1 cellular context compared by ENCODE assay signal in the genomic region with DNA sequence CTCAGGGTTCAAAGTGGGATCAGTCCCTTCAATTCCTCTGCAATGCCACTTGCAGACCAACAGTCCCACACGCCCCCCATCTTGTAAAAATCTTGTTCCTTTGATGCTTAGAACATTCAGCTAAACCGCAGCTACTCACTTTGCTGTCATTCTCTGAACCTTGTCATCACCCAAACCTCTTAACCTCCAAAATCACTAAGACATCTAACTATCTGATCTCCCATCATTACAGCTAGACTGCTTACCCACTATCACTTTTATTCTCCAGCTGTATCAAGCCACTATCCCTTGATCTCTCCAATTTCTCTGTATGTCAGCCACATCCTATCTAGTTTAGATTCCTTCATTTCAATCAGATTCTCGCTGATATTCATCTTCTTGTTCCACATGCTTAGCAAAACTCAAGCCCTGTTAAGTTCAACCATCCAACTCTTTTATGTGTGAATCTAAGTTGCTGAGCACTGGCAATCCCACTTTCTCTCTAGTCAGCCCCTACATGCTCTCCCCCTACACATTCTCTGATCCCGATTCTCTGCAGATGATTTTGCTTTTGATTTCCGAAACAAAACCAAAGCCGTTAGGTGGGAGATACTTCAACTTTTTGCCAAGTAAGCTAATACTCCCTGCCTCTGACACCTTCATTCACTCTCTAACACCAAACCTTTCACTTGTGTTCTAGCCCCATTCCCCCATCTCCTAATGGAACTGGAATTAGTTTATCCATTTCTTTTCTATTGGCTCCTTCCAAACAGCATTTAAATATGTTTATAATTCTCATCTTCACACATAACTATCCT.
TF ChIP-seq lines count a peak whose summit lies in the region.

No MANE protein-coding gene starts in this region.

TF ChIP-seq in HepG2, 621 proteins besides CTCF, POLR2A, EP300 and RAD21:
- TF ChIP-seq SOX13 (IDR thresholded peaks at IDR 0.05) = no peak
- TF ChIP-seq SOX13 (CRISPR knock-in tag; conservative IDR thresholded peaks at IDR 0.05 in 1 of 2, IDR thresholded peaks at IDR 0.05 in 1 of 2) = no peak
- no peak for TF ChIP-seq PAX8 (CRISPR knock-in tag; IDR thresholded peaks at IDR 0.05; ENCODE audit: borderline replicate concordance)
- no peak for TF ChIP-seq ATAD3A (CRISPR knock-in tag; IDR thresholded peaks at IDR 0.05)
- TF ChIP-seq, protein P1, sequence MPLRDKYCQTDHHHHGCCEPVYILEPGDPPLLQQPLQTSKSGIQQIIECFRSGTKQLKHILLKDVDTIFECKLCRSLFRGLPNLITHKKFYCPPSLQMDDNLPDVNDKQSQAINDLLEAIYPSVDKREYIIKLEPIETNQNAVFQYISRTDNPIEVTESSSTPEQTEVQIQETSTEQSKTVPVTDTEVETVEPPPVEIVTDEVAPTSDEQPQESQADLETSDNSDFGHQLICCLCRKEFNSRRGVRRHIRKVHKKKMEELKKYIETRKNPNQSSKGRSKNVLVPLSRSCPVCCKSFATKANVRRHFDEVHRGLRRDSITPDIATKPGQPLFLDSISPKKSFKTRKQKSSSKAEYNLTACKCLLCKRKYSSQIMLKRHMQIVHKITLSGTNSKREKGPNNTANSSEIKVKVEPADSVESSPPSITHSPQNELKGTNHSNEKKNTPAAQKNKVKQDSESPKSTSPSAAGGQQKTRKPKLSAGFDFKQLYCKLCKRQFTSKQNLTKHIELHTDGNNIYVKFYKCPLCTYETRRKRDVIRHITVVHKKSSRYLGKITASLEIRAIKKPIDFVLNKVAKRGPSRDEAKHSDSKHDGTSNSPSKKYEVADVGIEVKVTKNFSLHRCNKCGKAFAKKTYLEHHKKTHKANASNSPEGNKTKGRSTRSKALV (CRISPR knock-in tag; IDR thresholded peaks at IDR 0.05) = no peak
- TF ChIP-seq MAFK (conservative IDR thresholded peaks at IDR 0.05 in 1 of 2, IDR thresholded peaks at IDR 0.05 in 1 of 2; ENCODE audit: low read length in 2 of 2) = peak; percentile 81 to 83
- 0 out of 2 replicates have a peak, but pooled peaks have one; percentile 25 for TF ChIP-seq RBFOX2 (IDR thresholded peaks at IDR 0.05; ENCODE audit: low read depth, low read length)
- TF ChIP-seq MAFF (IDR thresholded peaks at IDR 0.05; ENCODE audit: low read depth, low read length) = peak; percentile 75
- TF ChIP-seq ATF1 (CRISPR knock-in tag; IDR thresholded peaks at IDR 0.05) = 0 out of 2 replicates have a peak, but pooled peaks have one; percentile 22
